ENCODE assay signal across 8 cellular contexts in the genomic region with DNA sequence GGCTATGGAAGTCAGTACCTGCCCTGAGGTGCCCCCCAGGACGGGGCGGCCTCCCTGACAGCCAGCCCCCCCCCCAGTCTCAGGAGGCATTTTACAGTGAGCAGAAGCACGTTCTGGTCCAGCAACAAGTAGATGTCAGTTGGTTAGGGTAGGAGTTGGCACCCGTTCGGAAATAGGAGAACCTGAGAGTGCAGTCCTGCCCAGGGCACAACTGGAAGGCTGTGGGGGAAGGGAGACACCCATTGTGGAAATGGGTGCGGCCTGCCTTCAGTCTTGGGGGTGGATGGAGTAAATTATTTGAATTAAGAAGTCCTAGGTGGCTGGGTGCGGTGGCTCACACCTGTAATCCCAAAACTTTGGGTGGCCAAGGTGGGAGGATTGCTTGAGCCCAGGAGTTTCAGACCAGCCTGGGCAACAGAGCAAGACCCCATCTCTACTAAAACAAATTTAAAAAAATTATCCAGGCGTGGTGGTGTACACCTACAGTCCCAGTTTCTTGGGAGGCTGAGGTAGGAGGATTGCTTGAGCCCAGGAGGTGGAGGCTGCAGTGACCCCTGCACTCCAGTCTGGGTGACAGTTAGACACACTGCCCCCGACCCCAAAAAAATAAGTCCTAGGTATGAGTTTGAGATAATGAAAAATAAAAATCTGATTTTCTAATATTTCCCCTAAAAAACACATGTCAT. TPM values are rescaled to one million over a fixed set of nuclear protein-coding genes. Genes with fewer than 3 reads are reported as not detected.
DNase-seq lines count a peak whose midpoint lies in the region; ATAC-seq, FAIRE-seq and TF ChIP-seq lines count a peak whose summit lies in the region.

No MANE protein-coding gene starts in this region.

- H3K36me3 Mint-ChIP-seq in mesothelial cell of epicardium = peaks cover 20% of the 10 kb centered on the region

- H3K4me3 Mint-ChIP-seq in mesothelial cell of epicardium = peak overlapping the region; percentile 81

- no peak overlapping the region for H2AFZ ChIP-seq in GM12878 (ENCODE audit: control insufficient read depth, low read depth, low read length)

- BruUV-seq in GM12878 (replicated peaks; lab: Mats Ljungman, UMichigan) = no TSS peak

- TF ChIP-seq POLR2A in A549 (IDR thresholded peaks at IDR 0.05; ENCODE audit: low read length) (no peak), GM12878 (IDR thresholded peaks at IDR 0.05; ENCODE audit: low read depth, low read length) (no peak; the same call in 1 of the 2 replicates)

- H3K36me3 ChIP-seq in HUES6 (ENCODE audit: control insufficient read depth, insufficient read depth, low read length) = peaks cover 46% of the 10 kb centered on the region
- H3K36me3 ChIP-seq in GM12878 (ENCODE audit: control insufficient read depth in 2 of 2, insufficient read depth in 2 of 2, low read length in 1 of 2) = peaks cover 34 to 35% of the 10 kb centered on the region in 2 experiments

- TF ChIP-seq CTCF in A549 (IDR thresholded peaks at IDR 0.05) (no peak), GM12878 (IDR thresholded peaks at IDR 0.05 in 2 of 3, conservative IDR thresholded peaks at IDR 0.05 in 1 of 3; ENCODE audit: control insufficient read depth in 2 of 3, extremely low read depth in 1 of 3, insufficient read depth in 1 of 3, low read depth in 3 of 3, low read length in 3 of 3) (no peak), mesothelial cell of epicardium (IDR thresholded peaks at IDR 0.05; ENCODE audit: unreplicated experiment) (no peak)

- H3K27ac Mint-ChIP-seq in mesothelial cell of epicardium = peak overlapping the region; percentile 95

- CTCF ChIA-PET in A549 (lab: Yijun Ruan, JAX) (interaction anchor here (4.9 to 18.7 kb wide), 2 partner anchors 15 to 26 kb away, joined by 107 to 500 read pairs; partner anchors contain the start of gene ATP5F1D), GM12878 (lab: Yijun Ruan, JAX) (interaction anchor here (4.0 kb wide), 1 partner anchor 26 kb away, joined by 32 read pairs; no protein-coding TSS in a partner anchor)

- H3K27me3 Mint-ChIP-seq in mesothelial cell of epicardium (ENCODE audit: low read depth) = peaks cover 4% of the 10 kb centered on the region

- whole genome bisulfite sequencing in A549 (ENCODE audit: missing lambda C conversion rate) = 40% methylated on average over 6 of the region's 9 CpGs
- whole genome bisulfite sequencing in GM12878 (ENCODE audit: insufficient coverage, insufficient replicate concordance, low lambda C conversion rate, missing lambda C conversion rate) = under 1% methylated on average over 9 of the region's 9 CpGs

- no peaks in the 10 kb centered on the region; the same call in 1 of the 2 replicates for H4K20me1 ChIP-seq in GM12878 (ENCODE audit: control insufficient read depth, insufficient read depth)

- RAD21 ChIA-PET in GM12878 (lab: Charles Lee; ENCODE audit: unreplicated experiment) = no interaction called here

- POLR2A ChIA-PET in A549 (lab: Yijun Ruan, JAX) (interaction anchor here (1.6 kb wide), 1 partner anchor 16 kb away, joined by 62 read pairs; no protein-coding TSS in a partner anchor), GM12878 (lab: Charles Lee) (interaction anchor here (8.7 kb wide), 1 partner anchor 27 kb away, joined by 184 read pairs; the partner anchor contains the start of gene ATP5F1D)

- peaks cover 62% of the 10 kb centered on the region for H3K4me1 ChIP-seq in A549
- peaks cover 49% of the 10 kb centered on the region for H3K4me1 ChIP-seq in HUES6 (ENCODE audit: control insufficient read depth, insufficient read depth, low read length)
- peaks cover 41% of the 10 kb centered on the region for H3K4me1 ChIP-seq in GM12878 (ENCODE audit: control insufficient read depth, insufficient read depth, low read length)

- ATAC-seq in A549 (no peak), GM12878 (no peak), HG03460 (IDR thresholded peaks at IDR 0.05; ENCODE audit: unreplicated experiment) (no peak), HG02610 (IDR thresholded peaks at IDR 0.05; ENCODE audit: unreplicated experiment) (no peak), HG02642 (IDR thresholded peaks at IDR 0.05; ENCODE audit: poor library complexity, unreplicated experiment) (no peak)

- H3K79me2 ChIP-seq in GM12878 (ENCODE audit: control insufficient read depth, insufficient read depth, low read length) = peaks cover 56% of the 10 kb centered on the region

- no peak for FAIRE-seq in A549 (lab: Jason Lieb, UNC)
- no peak for FAIRE-seq in GM12878 (lab: Jason Lieb, UNC)

- DNase-seq in A549 (ENCODE audit: low read depth in 1 of 2, low spot score in 1 of 2) (no peak), GM12878 (ENCODE audit: low read depth, low spot score) (no peak), mesothelial cell of epicardium (ENCODE audit: low spot score in 2 of 2, unreplicated experiment in 2 of 2) (no peak), cortex of kidney (lab: John Stamatoyannopoulos, UW) (no peak)

- H3K27me3 ChIP-seq in HUES6 (ENCODE audit: control insufficient read depth, insufficient read depth, low read length) = peaks cover 12% of the 10 kb centered on the region
- no peaks in the 10 kb centered on the region for H3K27me3 ChIP-seq in GM12878 (replicated peaks in 1 of 2; ENCODE audit: control insufficient read depth in 2 of 2, insufficient read depth in 2 of 2, low read length in 1 of 2)

- no peaks in the 10 kb centered on the region for H3K9me3 Mint-ChIP-seq in mesothelial cell of epicardium

- peak overlapping the region; percentile 97 for H3K4me2 ChIP-seq in A549
- H3K4me2 ChIP-seq in GM12878 (ENCODE audit: control insufficient read depth, insufficient read depth) = peak overlapping the region; percentile 99

- intact Hi-C loops in GM12878 (cut with micrococcal nuclease; ENCODE audit: unreplicated experiment) = no loop called here

- in situ Hi-C loops in GM12878 (cut with MboI) = no loop called here

- peak overlapping the region; percentile 99 to 100 for H3K27ac ChIP-seq in A549
- peak overlapping the region; percentile 91 for H3K27ac ChIP-seq in HUES6 (ENCODE audit: low read depth, low read length)
- peak overlapping the region; percentile 98 for H3K27ac ChIP-seq in GM12878 (ENCODE audit: control insufficient read depth, insufficient read depth)

- H3K4me1 Mint-ChIP-seq in mesothelial cell of epicardium = peaks cover 67% of the 10 kb centered on the region

- SMC1A ChIA-PET in GM12878 (lab: Charles Lee; ENCODE audit: uncharacterized antibody, unreplicated experiment) = interaction anchor here (7.3 kb wide), 1 partner anchor 26 kb away, joined by 172 read pairs; the partner anchor contains the start of gene ATP5F1D

- no peak for TF ChIP-seq RAD21 in A549 (conservative IDR thresholded peaks at IDR 0.05 in 1 of 2, IDR thresholded peaks at IDR 0.05 in 1 of 2)
- TF ChIP-seq RAD21 in GM12878 (IDR thresholded peaks at IDR 0.05; ENCODE audit: insufficient read depth, low read depth, low read length) = no peak

- TF ChIP-seq EP300 in A549 (IDR thresholded peaks at IDR 0.05) (no peak), GM12878 (IDR thresholded peaks at IDR 0.05; ENCODE audit: borderline replicate concordance in 1 of 2, control insufficient read depth in 1 of 2, low read depth in 2 of 2, low read length in 2 of 2) (no peak)

- H3K9ac ChIP-seq in HUES6 (ENCODE audit: low read length) (peak overlapping the region; percentile 97), GM12878 (ENCODE audit: control insufficient read depth, insufficient read depth, low read length) (peak overlapping the region; percentile 98)

- H3K4me3 ChIP-seq in A549 (peak overlapping the region; percentile 81), HUES6 (ENCODE audit: low read depth, low read length) (peak overlapping the region; percentile 96), GM12878 (peak overlapping the region; percentile 98)

- H3K9me3 ChIP-seq in A549 = no peaks in the 10 kb centered on the region
- H3K9me3 ChIP-seq in HUES6 (ENCODE audit: control insufficient read depth, insufficient read depth, low read depth, low read length) = no peaks in the 10 kb centered on the region
- H3K9me3 ChIP-seq in GM12878 (replicated peaks; ENCODE audit: control insufficient read depth, insufficient read depth, low read length) = no peaks in the 10 kb centered on the region

RNA-seq across cellular contexts. Expression of gene CIRBP, which starts 1.2 kb away (rescaled TPM):
- polyA plus RNA-seq in A549 (2011; rRNA removed) = 92.4 and 151 TPM in 2 replicates
- 111 and 147 TPM in 2 replicates for polyA plus RNA-seq in A549 (2012; cell fraction: cytosol; rRNA removed)
- 246 and 410 TPM in 2 replicates for polyA plus RNA-seq in A549 (2012; cell fraction: nucleus; rRNA removed)
- polyA plus RNA-seq in A549 (2017; fragmentation: RNase III; extraction: RNeasy Plus Mini Kit Qiagen cat#74134 plus additional on column Dnase treatment) = 178 to 201 TPM (median 189 TPM) in 3 replicates
- 38.3 and 44.0 TPM in 2 replicates for polyA minus RNA-seq in A549 (2011; rRNA and poly(A)+ RNA removed)
- 275 and 320 TPM in 2 replicates for total RNA-seq in GM12878 (2013; cell fraction: nucleolus; rRNA removed)
- total RNA-seq in GM12878 (2014; rRNA removed) = 216 and 225 TPM in 2 replicates
- total RNA-seq in GM12878 (2014; rRNA removed; fragmentation: Illumina TruSeq; extraction: Trizol) = 228 and 243 TPM in 2 replicates
- total RNA-seq in GM12878 (2021) = 264 and 284 TPM in 2 replicates
- 115 TPM for polyA plus RNA-seq in GM12878 (2011; ENCODE audit: low read depth)
- polyA plus RNA-seq in GM12878 (2011; rRNA removed) = 153 and 253 TPM in 2 replicates
- polyA plus RNA-seq in GM12878 (2011; cell fraction: cytosol; rRNA removed) = 253 and 279 TPM in 2 replicates
- polyA plus RNA-seq in GM12878 (2011; cell fraction: nucleus; rRNA removed) = 892 and 1,145 TPM in 2 replicates
- 254 and 374 TPM in 2 replicates for polyA plus RNA-seq in GM12878 (2012)
- polyA plus RNA-seq in GM12878 (2014; fragmentation: Illumina TruSeq; extraction: Trizol) = 152 and 313 TPM in 2 replicates
- 10 to 100 TPM; 27.6 to 52.4 TPM for polyA plus RNA-seq in GM12878 (2014; fragmentation: Nextera tagmentation; extraction: Ambion mirVana)
- 335 and 370 TPM in 2 replicates for polyA plus RNA-seq in GM12878 (2014; rRNA removed)
- 100 to 1,000 TPM; 162 to 166 TPM for polyA plus RNA-seq in GM12878 (2016; fragmentation: Nextera tagmentation; extraction: Ambion mirVana)
- 50.8 and 65.0 TPM in 2 replicates for polyA minus RNA-seq in GM12878 (2011; rRNA and poly(A)+ RNA removed)
- 44.4 and 56.1 TPM in 2 replicates for polyA minus RNA-seq in GM12878 (2011; cell fraction: cytosol; rRNA and poly(A)+ RNA removed)
- polyA minus RNA-seq in GM12878 (2011; cell fraction: nucleus; rRNA and poly(A)+ RNA removed) = 81.2 and 108 TPM in 2 replicates
- total RNA-seq in mesothelial cell of epicardium = 659 to 674 TPM (median 670 TPM) in 3 replicates

RNA-seq across cellular contexts. Expression of gene FAM174C, which starts 5.0 kb away (rescaled TPM):
- polyA plus RNA-seq in A549 (2011; rRNA removed) (22.7 and 24.8 TPM in 2 replicates), A549 (2017; fragmentation: RNase III; extraction: RNeasy Plus Mini Kit Qiagen cat#74134 plus additional on column Dnase treatment) (35.6 to 37.6 TPM (median 37.1 TPM) in 3 replicates), GM12878 (2011; rRNA removed) (14.8 and 29.6 TPM in 2 replicates), GM12878 (2014; fragmentation: Illumina TruSeq; extraction: Trizol) (1.1 and 8.1 TPM in 2 replicates), GM12878 (2014; fragmentation: Nextera tagmentation; extraction: Ambion mirVana) (1 to 10 TPM in 1 of 2 experiments, under 1 TPM in 1; 0.89 to 6.9 TPM), GM12878 (2014; rRNA removed) (94.6 and 104 TPM in 2 replicates), GM12878 (2016; fragmentation: Nextera tagmentation; extraction: Ambion mirVana) (10 to 100 TPM; 72.0 to 79.9 TPM)
- polyA plus RNA-seq in A549 (2012; cell fraction: cytosol; rRNA removed) = 96.5 and 113 TPM in 2 replicates
- polyA plus RNA-seq in A549 (2012; cell fraction: nucleus; rRNA removed) = 61.6 and 78.1 TPM in 2 replicates
- 5.3 and 6.7 TPM in 2 replicates for polyA minus RNA-seq in A549 (2011; rRNA and poly(A)+ RNA removed)
- 15.3 and 16.8 TPM in 2 replicates for total RNA-seq in GM12878 (2013; cell fraction: nucleolus; rRNA removed)
- total RNA-seq in GM12878 (2014; rRNA removed) (52.8 and 57.6 TPM in 2 replicates), GM12878 (2014; rRNA removed; fragmentation: Illumina TruSeq; extraction: Trizol) (15.4 and 18.8 TPM in 2 replicates), GM12878 (2021) (71.8 and 73.0 TPM in 2 replicates), mesothelial cell of epicardium (24.4 to 25.8 TPM (median 25.5 TPM) in 3 replicates)
- polyA plus RNA-seq in GM12878 (2011; ENCODE audit: low read depth) = 13.7 TPM
- polyA plus RNA-seq in GM12878 (2011; cell fraction: cytosol; rRNA removed) = 85.8 and 125 TPM in 2 replicates
- polyA plus RNA-seq in GM12878 (2011; cell fraction: nucleus; rRNA removed) = 64.1 and 89.0 TPM in 2 replicates
- polyA plus RNA-seq in GM12878 (2012) = 61.2 and 63.0 TPM in 2 replicates
- polyA minus RNA-seq in GM12878 (2011; rRNA and poly(A)+ RNA removed) = 10.3 and 34.2 TPM in 2 replicates
- 20.5 and 25.9 TPM in 2 replicates for polyA minus RNA-seq in GM12878 (2011; cell fraction: cytosol; rRNA and poly(A)+ RNA removed)
- 11.1 and 20.1 TPM in 2 replicates for polyA minus RNA-seq in GM12878 (2011; cell fraction: nucleus; rRNA and poly(A)+ RNA removed)

RNA-seq across cellular contexts. Expression of gene EFNA2, which starts 15.4 kb away (rescaled TPM):
- 0.16 and 0.24 TPM in 2 replicates for polyA plus RNA-seq in A549 (2011; rRNA removed)
- 0.62 and 0.97 TPM in 2 replicates for polyA plus RNA-seq in A549 (2012; cell fraction: cytosol; rRNA removed)
- 1.3 and 1.5 TPM in 2 replicates for polyA plus RNA-seq in A549 (2012; cell fraction: nucleus; rRNA removed)
- polyA plus RNA-seq in A549 (2017; fragmentation: RNase III; extraction: RNeasy Plus Mini Kit Qiagen cat#74134 plus additional on column Dnase treatment) = 0.84 to 1.3 TPM (median 1.2 TPM) in 3 replicates
- 0.29 TPM in 1 of 2 replicates, not detected in the other for polyA minus RNA-seq in A549 (2011; rRNA and poly(A)+ RNA removed)
- total RNA-seq in GM12878 (2013; cell fraction: nucleolus; rRNA removed) = not detected in 2 replicates
- total RNA-seq in GM12878 (2014; rRNA removed) = not detected in 2 replicates
- total RNA-seq in GM12878 (2014; rRNA removed; fragmentation: Illumina TruSeq; extraction: Trizol) = not detected in 2 replicates
- total RNA-seq in GM12878 (2021) = not detected in 2 replicates
- polyA plus RNA-seq in GM12878 (2011; ENCODE audit: low read depth) = not detected
- polyA plus RNA-seq in GM12878 (2011; rRNA removed) = not detected in 2 replicates
- polyA plus RNA-seq in GM12878 (2011; cell fraction: cytosol; rRNA removed) = not detected in 2 replicates
- not detected in 2 replicates for polyA plus RNA-seq in GM12878 (2011; cell fraction: nucleus; rRNA removed)
- polyA plus RNA-seq in GM12878 (2012) = not detected in 2 replicates
- not detected in 2 replicates for polyA plus RNA-seq in GM12878 (2014; fragmentation: Illumina TruSeq; extraction: Trizol)
- not detected for polyA plus RNA-seq in GM12878 (2014; fragmentation: Nextera tagmentation; extraction: Ambion mirVana)
- not detected in 2 replicates for polyA plus RNA-seq in GM12878 (2014; rRNA removed)
- polyA plus RNA-seq in GM12878 (2016; fragmentation: Nextera tagmentation; extraction: Ambion mirVana) = not detected
- polyA minus RNA-seq in GM12878 (2011; rRNA and poly(A)+ RNA removed) = not detected in 2 replicates
- not detected in 2 replicates for polyA minus RNA-seq in GM12878 (2011; cell fraction: cytosol; rRNA and poly(A)+ RNA removed)
- polyA minus RNA-seq in GM12878 (2011; cell fraction: nucleus; rRNA and poly(A)+ RNA removed) = not detected in 2 replicates
- 13.1 to 15.0 TPM (median 14.0 TPM) in 3 replicates for total RNA-seq in mesothelial cell of epicardium

RNA-seq across cellular contexts. Expression of gene MIDN, which starts 21.9 kb away (rescaled TPM):
- polyA plus RNA-seq in A549 (2011; rRNA removed) = 9.1 and 11.8 TPM in 2 replicates
- 17.7 and 27.8 TPM in 2 replicates for polyA plus RNA-seq in A549 (2012; cell fraction: cytosol; rRNA removed)
- 45.7 and 73.9 TPM in 2 replicates for polyA plus RNA-seq in A549 (2012; cell fraction: nucleus; rRNA removed)
- polyA plus RNA-seq in A549 (2017; fragmentation: RNase III; extraction: RNeasy Plus Mini Kit Qiagen cat#74134 plus additional on column Dnase treatment) = 27.7 to 33.4 TPM (median 31.4 TPM) in 3 replicates
- 23.7 and 25.2 TPM in 2 replicates for polyA minus RNA-seq in A549 (2011; rRNA and poly(A)+ RNA removed)
- total RNA-seq in GM12878 (2013; cell fraction: nucleolus; rRNA removed) = 69.3 and 73.1 TPM in 2 replicates
- 6.1 and 8.4 TPM in 2 replicates for total RNA-seq in GM12878 (2014; rRNA removed)
- 6.5 and 7.0 TPM in 2 replicates for total RNA-seq in GM12878 (2014; rRNA removed; fragmentation: Illumina TruSeq; extraction: Trizol)
- 51.5 and 52.3 TPM in 2 replicates for total RNA-seq in GM12878 (2021)
- 6.0 TPM for polyA plus RNA-seq in GM12878 (2011; ENCODE audit: low read depth)
- 7.6 and 12.2 TPM in 2 replicates for polyA plus RNA-seq in GM12878 (2011; rRNA removed)
- 24.2 and 29.5 TPM in 2 replicates for polyA plus RNA-seq in GM12878 (2011; cell fraction: cytosol; rRNA removed)
- polyA plus RNA-seq in GM12878 (2011; cell fraction: nucleus; rRNA removed) = 102 and 129 TPM in 2 replicates
- 26.6 and 35.6 TPM in 2 replicates for polyA plus RNA-seq in GM12878 (2012)
- 4.2 and 7.9 TPM in 2 replicates for polyA plus RNA-seq in GM12878 (2014; fragmentation: Illumina TruSeq; extraction: Trizol)
- under 1 TPM; 0.38 to 0.63 TPM for polyA plus RNA-seq in GM12878 (2014; fragmentation: Nextera tagmentation; extraction: Ambion mirVana)
- polyA plus RNA-seq in GM12878 (2014; rRNA removed) = 30.9 and 33.7 TPM in 2 replicates
- polyA plus RNA-seq in GM12878 (2016; fragmentation: Nextera tagmentation; extraction: Ambion mirVana) = 1 to 10 TPM; 2.3 TPM
- 2.3 and 11.8 TPM in 2 replicates for polyA minus RNA-seq in GM12878 (2011; rRNA and poly(A)+ RNA removed)
- 21.7 and 23.8 TPM in 2 replicates for polyA minus RNA-seq in GM12878 (2011; cell fraction: cytosol; rRNA and poly(A)+ RNA removed)
- 29.9 and 46.6 TPM in 2 replicates for polyA minus RNA-seq in GM12878 (2011; cell fraction: nucleus; rRNA and poly(A)+ RNA removed)
- 168 to 177 TPM (median 172 TPM) in 3 replicates for total RNA-seq in mesothelial cell of epicardium

RNA-seq across cellular contexts. Expression of gene ATP5F1D, which starts 28.8 kb away (rescaled TPM):
- polyA plus RNA-seq in A549 (2011; rRNA removed) (18.5 and 28.7 TPM in 2 replicates), A549 (2017; fragmentation: RNase III; extraction: RNeasy Plus Mini Kit Qiagen cat#74134 plus additional on column Dnase treatment) (96.9 to 101 TPM (median 99.7 TPM) in 3 replicates), GM12878 (2011; rRNA removed) (18.5 and 46.6 TPM in 2 replicates), GM12878 (2014; fragmentation: Illumina TruSeq; extraction: Trizol) (1.4 and 12.8 TPM in 2 replicates), GM12878 (2014; fragmentation: Nextera tagmentation; extraction: Ambion mirVana) (10 to 100 TPM in 1 of 2 experiments, 1 to 10 TPM in 1; 7.2 to 45.0 TPM), GM12878 (2014; rRNA removed) (179 and 216 TPM in 2 replicates), GM12878 (2016; fragmentation: Nextera tagmentation; extraction: Ambion mirVana) (100 to 1,000 TPM; 355 to 357 TPM)
- polyA plus RNA-seq in A549 (2012; cell fraction: cytosol; rRNA removed) = 158 and 210 TPM in 2 replicates
- 114 and 225 TPM in 2 replicates for polyA plus RNA-seq in A549 (2012; cell fraction: nucleus; rRNA removed)
- polyA minus RNA-seq in A549 (2011; rRNA and poly(A)+ RNA removed) = 12.4 and 18.2 TPM in 2 replicates
- total RNA-seq in GM12878 (2013; cell fraction: nucleolus; rRNA removed) = 14.2 and 16.6 TPM in 2 replicates
- total RNA-seq in GM12878 (2014; rRNA removed) (45.8 and 52.5 TPM in 2 replicates), GM12878 (2014; rRNA removed; fragmentation: Illumina TruSeq; extraction: Trizol) (18.9 and 23.6 TPM in 2 replicates), GM12878 (2021) (304 and 305 TPM in 2 replicates), mesothelial cell of epicardium (105 to 115 TPM (median 108 TPM) in 3 replicates)
- 34.8 TPM for polyA plus RNA-seq in GM12878 (2011; ENCODE audit: low read depth)
- 109 and 189 TPM in 2 replicates for polyA plus RNA-seq in GM12878 (2011; cell fraction: cytosol; rRNA removed)
- polyA plus RNA-seq in GM12878 (2011; cell fraction: nucleus; rRNA removed) = 95.0 and 142 TPM in 2 replicates
- polyA plus RNA-seq in GM12878 (2012) = 163 and 185 TPM in 2 replicates
- polyA minus RNA-seq in GM12878 (2011; rRNA and poly(A)+ RNA removed) = 38.4 and 79.7 TPM in 2 replicates
- 73.8 and 96.8 TPM in 2 replicates for polyA minus RNA-seq in GM12878 (2011; cell fraction: cytosol; rRNA and poly(A)+ RNA removed)
- 21.4 and 39.0 TPM in 2 replicates for polyA minus RNA-seq in GM12878 (2011; cell fraction: nucleus; rRNA and poly(A)+ RNA removed)

Comparison
In these comparisons a context has a peak if more than half of its experiments do, and no peak if none do; other contexts are left out.
1. RNA of gene EFNA2, which starts 15.4 kb away (total RNA-seq): 13.1 to 15.0 TPM in mesothelial cell of epicardium; not detected in GM12878; every median in the first group is over 10 times any median in the second.
2. Peak in every context shown above with its lines, with median percentiles within 50 percentile points of each other: H3K27ac ChIP-seq and H3K4me3 ChIP-seq.